Comparison of ENCODE assay signal across 25 cellular contexts in genomic region chr6:89591745-89592144, GRCh38. TPM values are rescaled to one million over a fixed set of nuclear protein-coding genes. Genes with fewer than 3 reads are reported as not detected.
DNase-seq lines count a peak whose midpoint lies in the region; ATAC-seq and TF ChIP-seq lines count a peak whose summit lies in the region.
"Had no signal": no experiment of that assay in that cellular context is flagged by ENCODE, and none has a peak within 500 bp of the region (broad histone marks: within the 10 kb centered on the region; RNA-seq: fewer than 3 reads in every experiment).

No MANE protein-coding gene starts in this region.

- TF ChIP-seq CTCF in WTC11 (IDR thresholded peaks at IDR 0.05) (no peak), endodermal cell (conservative IDR thresholded peaks at IDR 0.05) (no peak)

- H3K36me3 ChIP-seq in endodermal cell (ENCODE audit: control insufficient read depth, insufficient read depth, low read length) = peaks cover 17% of the 10 kb centered on the region
- H3K36me3 ChIP-seq in mesendoderm (ENCODE audit: control insufficient read depth, insufficient read depth, low read length) = no peaks in the 10 kb centered on the region
- H3K36me3 ChIP-seq: BE2C, BLaER1 had no signal

- CTCF ChIA-PET in WTC11 (lab: Charles Lee) = no interaction called here

- DNase-seq in T-helper 17 cell (no peak), WTC11 (ENCODE audit: low spot score) (no peak), endodermal cell (peak; percentile 57), mesendoderm (peak; percentile 52), NCI-H345 treated with DMSO at 0.1 percent for 48 hours (lab: John Stamatoyannopoulos, UW; ENCODE audit: unreplicated experiment) (no peak), sciatic nerve (ENCODE audit: low spot score) (no peak)
- DNase-seq in natural killer cell treated with Interleukin-12 subunit alpha and Interleukin-12 subunit beta and Interleukin-15 and Interleukin-18, amount 100 ng/mL, for 72 hours (ENCODE audit: low spot score) = no peak
- DNase-seq: 8988T; ACHN; BE2C; C1 segment of cervical spinal cord; CD4-positive, alpha-beta memory T cell; CD4-positive, CD25-positive, alpha-beta regulatory T cell; CD8-positive, alpha-beta memory T cell; COR-L47; DMS 273 treated with DMSO at 0.1 percent for 48 hours; DMS153; DMS53; DMS79; DND-41; EL; GDM1 had no signal

- H3K4me1 ChIP-seq in endodermal cell (ENCODE audit: control insufficient read depth, insufficient read depth, low read length) = peaks cover 19% of the 10 kb centered on the region
- H3K4me1 ChIP-seq in mesendoderm (ENCODE audit: control insufficient read depth, low read depth, low read length) = peaks cover 24% of the 10 kb centered on the region
- H3K4me1 ChIP-seq: BE2C, BLaER1 had no signal

- WGBS in endodermal cell (ENCODE audit: insufficient coverage in 1 of 2, insufficient read length in 1 of 2), 2 experiments = 85 to 89% methylated on average over 3 to 4 of the region's 4 CpGs
- WGBS in mesendoderm (ENCODE audit: extremely low coverage, insufficient coverage, low lambda C conversion rate) = no CpG with 5 or more reads among the region's 4 CpGs

- no peak overlapping the region for H2BK15ac ChIP-seq in mesendoderm (replicated peaks; ENCODE audit: low read depth)

- H3K18ac ChIP-seq in mesendoderm (ENCODE audit: low read length) = peak overlapping the region; percentile 99

- peak overlapping the region; percentile 20 for H2AK5ac ChIP-seq in mesendoderm (ENCODE audit: low read length)

- POLR2A ChIA-PET in WTC11 (lab: Charles Lee) = no interaction called here

- no peaks in the 10 kb centered on the region for H3K79me2 ChIP-seq in mesendoderm (ENCODE audit: control insufficient read depth, insufficient read depth, low read length)

- H4K5ac ChIP-seq in mesendoderm (ENCODE audit: low read length) = no peak overlapping the region

- no peak overlapping the region for H3K4me2 ChIP-seq in mesendoderm (ENCODE audit: low read length)
- H3K4me2 ChIP-seq: BLaER1 had no signal

- no peak overlapping the region for H3K4me3 ChIP-seq in endodermal cell (ENCODE audit: low read length)
- no peak overlapping the region for H3K4me3 ChIP-seq in mesendoderm (ENCODE audit: low read length)
- H3K4me3 ChIP-seq: BLaER1, GM12878 had no signal

- peak overlapping the region; percentile 69 for H3K56ac ChIP-seq in mesendoderm (ENCODE audit: low read length)

- H2BK5ac ChIP-seq in mesendoderm (ENCODE audit: low read length) = peak overlapping the region; percentile 36

- H4K8ac ChIP-seq in mesendoderm (ENCODE audit: low read depth, low read length) = no peak overlapping the region

- H3K79me1 ChIP-seq in mesendoderm (ENCODE audit: low read length) = no peaks in the 10 kb centered on the region

- H3K9me3 Mint-ChIP-seq in WTC11 = 0 out of 2 replicates have a peak, but pooled peaks cover 5% of the 10 kb centered on the region
- H3K9me3 Mint-ChIP-seq in endodermal cell = no peaks in the 10 kb centered on the region
- peaks cover 3% of the 10 kb centered on the region for H3K9me3 Mint-ChIP-seq in natural killer cell treated with Interleukin-12 subunit alpha and Interleukin-12 subunit beta and Interleukin-15 and Interleukin-18, amount 100 ng/mL, for 72 hours
- H3K9me3 Mint-ChIP-seq: CD8-positive, alpha-beta memory T cell had no signal

- H2BK120ac ChIP-seq in mesendoderm (ENCODE audit: low read depth, low read length) = no peak overlapping the region

- H3K4ac ChIP-seq in mesendoderm (ENCODE audit: low read depth, low read length) = peak overlapping the region; percentile 99

- H3K36me3 Mint-ChIP-seq in T-helper 17 cell (ENCODE audit: low read depth) (no peaks in the 10 kb centered on the region), WTC11 (no peaks in the 10 kb centered on the region), endodermal cell (ENCODE audit: low read depth) (peaks cover 34% of the 10 kb centered on the region)
- H3K36me3 Mint-ChIP-seq in natural killer cell treated with Interleukin-12 subunit alpha and Interleukin-12 subunit beta and Interleukin-15 and Interleukin-18, amount 100 ng/mL, for 72 hours = no peaks in the 10 kb centered on the region
- H3K36me3 Mint-ChIP-seq: CD14-positive monocyte; CD4-positive, CD25-positive, alpha-beta regulatory T cell had no signal

- H3K23ac ChIP-seq in mesendoderm (ENCODE audit: low read length) = no peak overlapping the region

- intact Hi-C loops in sciatic nerve (cut with DNase I) = no loop called here

- H3K4me3 Mint-ChIP-seq in T-helper 17 cell = peak overlapping the region; percentile 25
- H3K4me3 Mint-ChIP-seq in WTC11 = no peak overlapping the region
- no peak overlapping the region for H3K4me3 Mint-ChIP-seq in endodermal cell
- H3K4me3 Mint-ChIP-seq in natural killer cell treated with Interleukin-12 subunit alpha and Interleukin-12 subunit beta and Interleukin-15 and Interleukin-18, amount 100 ng/mL, for 72 hours = no peak overlapping the region
- H3K4me3 Mint-ChIP-seq: CD14-positive monocyte; CD4-positive, alpha-beta memory T cell; CD4-positive, CD25-positive, alpha-beta regulatory T cell; CD8-positive, alpha-beta memory T cell had no signal

- H3K9ac ChIP-seq in endodermal cell (ENCODE audit: extremely low read depth, low read length, poor library complexity, severe bottlenecking) (no peak overlapping the region), mesendoderm (ENCODE audit: low read length) (peak overlapping the region; percentile 24)
- H3K9ac ChIP-seq: BLaER1 had no signal

- H3K9me3 ChIP-seq in T-helper 17 cell (ENCODE audit: control insufficient read depth, low read length, poor library complexity, severe bottlenecking) (no peaks in the 10 kb centered on the region), endodermal cell (ENCODE audit: control insufficient read depth, low read length) (no peaks in the 10 kb centered on the region)
- H3K9me3 ChIP-seq: BE2C, BLaER1 had no signal

- H3K4me1 Mint-ChIP-seq in T-helper 17 cell (peaks cover 4% of the 10 kb centered on the region), WTC11 (peaks cover 15% of the 10 kb centered on the region), endodermal cell (peaks cover 48% of the 10 kb centered on the region)
- peaks cover 9% of the 10 kb centered on the region in 2 donors for H3K4me1 Mint-ChIP-seq in natural killer cell treated with Interleukin-12 subunit alpha and Interleukin-12 subunit beta and Interleukin-15 and Interleukin-18, amount 100 ng/mL, for 72 hours (ENCODE audit: low read depth in 2 of 2)

- H3K27ac ChIP-seq in endodermal cell (ENCODE audit: low read depth, low read length) (no peak overlapping the region), mesendoderm (ENCODE audit: low read depth, low read length) (peak overlapping the region; percentile 90)
- H3K27ac ChIP-seq: BLaER1 had no signal

- ATAC-seq in T-helper 17 cell = no peak
- no peak for ATAC-seq in WTC11
- no peak for ATAC-seq in natural killer cell treated with Interleukin-12 subunit alpha and Interleukin-12 subunit beta and Interleukin-15 and Interleukin-18, amount 100 ng/mL, for 72 hours
- no peak for ATAC-seq in sciatic nerve
- ATAC-seq: GM12878 had no signal

- H3K27me3 ChIP-seq in endodermal cell (ENCODE audit: control insufficient read depth, insufficient read depth, low read length, poor library complexity, severe bottlenecking) (no peaks in the 10 kb centered on the region), mesendoderm (ENCODE audit: insufficient read depth, low read length, poor library complexity) (no peaks in the 10 kb centered on the region)
- H3K27me3 ChIP-seq: BE2C, BLaER1 had no signal

- H3K27ac Mint-ChIP-seq in T-helper 17 cell (no peak overlapping the region), WTC11 (0 out of 2 replicates have a peak overlapping the region, but pooled peaks have one; percentile 35), endodermal cell (peak overlapping the region; percentile 36)
- no peak overlapping the region for H3K27ac Mint-ChIP-seq in natural killer cell treated with Interleukin-12 subunit alpha and Interleukin-12 subunit beta and Interleukin-15 and Interleukin-18, amount 100 ng/mL, for 72 hours
- H3K27ac Mint-ChIP-seq: CD4-positive, alpha-beta memory T cell had no signal

- no peaks in the 10 kb centered on the region for H3K27me3 Mint-ChIP-seq in T-helper 17 cell
- H3K27me3 Mint-ChIP-seq in WTC11 (ENCODE audit: low read depth) = no peaks in the 10 kb centered on the region
- no peaks in the 10 kb centered on the region for H3K27me3 Mint-ChIP-seq in endodermal cell (ENCODE audit: insufficient read depth)
- no peaks in the 10 kb centered on the region for H3K27me3 Mint-ChIP-seq in natural killer cell treated with Interleukin-12 subunit alpha and Interleukin-12 subunit beta and Interleukin-15 and Interleukin-18, amount 100 ng/mL, for 72 hours
- H3K27me3 Mint-ChIP-seq: CD4-positive, alpha-beta memory T cell had no signal

RNA-seq across cellular contexts. Expression of gene LYRM2, which starts 46.8 kb away (rescaled TPM):
- total RNA-seq in T-helper 17 cell (10 to 100 TPM; 21.5 to 24.6 TPM), WTC11 (2021) (21.3 to 22.2 TPM (median 21.8 TPM) in 3 replicates), endodermal cell (10 to 100 TPM; 20.4 to 21.9 TPM), sciatic nerve (29.8 TPM)
- polyA plus RNA-seq in endodermal cell (2013, experiment 1 of 2) = 38.1 TPM
- polyA plus RNA-seq in endodermal cell (2013, experiment 2 of 2) = 39.9 TPM
- polyA plus RNA-seq in mesendoderm (2013, experiment 1 of 2) = 30.4 TPM
- 30.0 TPM for polyA plus RNA-seq in mesendoderm (2013, experiment 2 of 2)
- 10 to 100 TPM; 25.4 to 29.5 TPM for total RNA-seq in natural killer cell treated with Interleukin-12 subunit alpha and Interleukin-12 subunit beta and Interleukin-15 and Interleukin-18, amount 100 ng/mL, for 72 hours

Comparison
In these comparisons a context has a peak if more than half of its experiments do, and no peak if none do; other contexts are left out.
1. DNase-seq: peak in endodermal cell (single experiment) and mesendoderm (single experiment); none in T-helper 17 cell (0 of 3), WTC11 (single experiment), natural killer cell treated with Interleukin-12 subunit alpha and Interleukin-12 subunit beta and Interleukin-15 and Interleukin-18, amount 100 ng/mL, for 72 hours (single experiment), NCI-H345 treated with DMSO at 0.1 percent for 48 hours (single experiment) and sciatic nerve (single experiment).
2. H3K27ac Mint-ChIP-seq: peak in WTC11 (single experiment) and endodermal cell (single experiment); none in T-helper 17 cell (single experiment) and natural killer cell treated with Interleukin-12 subunit alpha and Interleukin-12 subunit beta and Interleukin-15 and Interleukin-18, amount 100 ng/mL, for 72 hours (0 of 2).